In the genomic region with DNA sequence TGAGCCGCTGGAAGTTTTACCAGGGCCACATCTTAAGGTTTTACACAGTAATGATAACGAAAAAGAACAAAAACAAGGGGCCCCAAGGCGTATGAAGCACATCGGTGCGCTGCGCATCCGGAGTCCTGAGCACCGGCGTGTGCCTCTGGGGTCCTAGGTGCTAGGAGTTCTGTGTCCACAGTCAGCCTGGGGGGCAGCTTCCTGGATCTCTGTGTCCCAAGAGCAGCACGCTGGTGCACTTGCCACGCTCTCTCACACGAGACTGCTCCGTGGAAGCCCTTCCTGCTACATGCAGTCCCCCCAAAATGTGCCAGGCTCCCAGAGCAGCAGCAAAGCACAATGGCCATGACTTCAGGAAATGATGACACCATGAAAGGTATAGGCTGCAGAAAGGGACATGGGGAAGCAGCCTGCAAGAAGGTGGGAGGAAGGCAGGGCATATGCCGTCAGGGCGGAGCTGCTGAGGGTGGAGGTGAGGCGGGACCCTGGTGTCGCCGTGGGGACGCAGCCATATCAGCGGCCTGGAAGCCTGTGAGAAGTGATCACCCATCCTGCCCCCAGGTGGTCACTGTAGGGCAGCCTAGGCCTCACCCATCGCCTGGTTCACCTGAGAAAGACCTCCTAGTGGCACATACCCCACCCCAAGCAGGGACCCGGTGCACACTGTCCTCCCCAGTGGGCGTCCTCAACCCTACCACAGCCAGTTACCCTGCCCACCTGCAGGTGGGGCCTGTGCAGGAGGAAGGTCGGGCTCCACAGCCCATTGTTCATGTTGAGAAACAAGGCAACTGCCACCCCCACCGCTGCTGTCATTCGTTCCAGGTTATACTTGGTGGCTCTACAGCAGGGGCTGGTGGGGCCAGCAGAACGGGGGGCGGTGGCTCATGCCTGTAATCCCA, we compare ENCODE assay signal across 15 cellular contexts. TPM values are rescaled to one million over a fixed set of nuclear protein-coding genes. Genes with fewer than 3 reads are reported as not detected.
DNase-seq lines count a peak whose midpoint lies in the region; ATAC-seq, FAIRE-seq and TF ChIP-seq lines count a peak whose summit lies in the region.
"Had no signal": no experiment of that assay in that cellular context is flagged by ENCODE, and none has a peak within 500 bp of the region (broad histone marks: within the 10 kb centered on the region; RNA-seq: fewer than 3 reads in every experiment).

No MANE protein-coding gene starts in this region.

- H2AFZ ChIP-seq in SK-N-SH (ENCODE audit: low read depth) (no peak overlapping the region), HCT116 (ENCODE audit: low read depth, low read length, poor library complexity, severe bottlenecking) (no peak overlapping the region), H1 (ENCODE audit: low read length) (no peak overlapping the region), osteoblast (ENCODE audit: low read length) (no peak overlapping the region)
- H2AFZ ChIP-seq: parathyroid adenoma had no signal

- no peak overlapping the region for H2BK20ac ChIP-seq in H1 (ENCODE audit: low read length)

- TF ChIP-seq RAD21 in SK-N-SH (IDR thresholded peaks at IDR 0.05; ENCODE audit: low read length) (no peak), HCT116 (IDR thresholded peaks at IDR 0.05; ENCODE audit: low read depth) (no peak), H1 (IDR thresholded peaks at IDR 0.05 in 1 of 2, conservative IDR thresholded peaks at IDR 0.05 in 1 of 2; ENCODE audit: low read depth in 2 of 2, low read length in 2 of 2) (peak in 1 of 2 experiments; percentile 2; a peak in 1 of 4 replicates)

- H3K79me1 ChIP-seq in H1 (ENCODE audit: low read depth, low read length), result peaks cover 10% of the 10 kb centered on the region; the same call in 1 of the 2 replicates

- H3K9ac ChIP-seq in SK-N-SH (0 out of 2 replicates have a peak overlapping the region, but pooled peaks have one; percentile 24), HCT116 (ENCODE audit: low read length) (no peak overlapping the region), H1 (replicated peaks in 1 of 4; ENCODE audit: extremely low read depth in 1 of 4, low read depth in 3 of 4, low read length in 3 of 4) (no peak overlapping the region)
- H3K9ac ChIP-seq: parathyroid adenoma had no signal

- H3K4me3 ChIP-seq in SK-N-SH (ENCODE audit: low read depth in 2 of 2, low read length in 1 of 2) (no peak overlapping the region), HCT116 (replicated peaks in 1 of 2; ENCODE audit: low read depth in 1 of 2, low read length in 2 of 2) (no peak overlapping the region), H1 (ENCODE audit: extremely low read depth in 1 of 4, insufficient read depth in 2 of 4, low read depth in 3 of 4, low read length in 4 of 4) (no peak overlapping the region), osteoblast (ENCODE audit: insufficient read depth, low read length) (no peak overlapping the region)
- H3K4me3 ChIP-seq: cardiac muscle cell, upper lobe of left lung had no signal

- no peak overlapping the region for H3K14ac ChIP-seq in H1 (ENCODE audit: insufficient read length)

- H4K20me1 ChIP-seq in SK-N-SH (ENCODE audit: insufficient read depth) (0 out of 2 replicates have a peak, but pooled peaks cover 8% of the 10 kb centered on the region), HCT116 (ENCODE audit: insufficient read depth) (no peaks in the 10 kb centered on the region), H1 (replicated peaks in 1 of 2; ENCODE audit: control insufficient read depth in 1 of 2, insufficient read depth in 2 of 2, low read length in 2 of 2) (peaks cover 0 to 22% of the 10 kb centered on the region in 2 experiments), osteoblast (ENCODE audit: insufficient read depth, low read length) (peaks cover 6% of the 10 kb centered on the region)

- BruUV-seq in HCT116 (replicated peaks; lab: Mats Ljungman, UMichigan), result no TSS peak

- no peak overlapping the region for H3K23ac ChIP-seq in H1 (ENCODE audit: insufficient read length)

- intact Hi-C loops in HCT116 (cut with micrococcal nuclease), result loop anchor here (2.0 kb wide), 1 partner anchor 260 kb away; no protein-coding TSS in a partner anchor

- H2AK5ac ChIP-seq in H1 (ENCODE audit: low read depth, low read length), result no peak overlapping the region

- no peak for TF ChIP-seq EP300 in SK-N-SH (IDR thresholded peaks at IDR 0.05; ENCODE audit: borderline replicate concordance in 1 of 2, low read depth in 1 of 2, low read length in 1 of 2)
- TF ChIP-seq EP300 in H1 (IDR thresholded peaks at IDR 0.05; ENCODE audit: borderline replicate concordance in 1 of 2, low read depth in 2 of 2, low read length in 2 of 2), result no peak

- H3K56ac ChIP-seq in H1 (replicated peaks; ENCODE audit: insufficient read length, low read depth, low read length), result no peak overlapping the region

- ATAC-seq in SK-N-SH treated with all-trans-retinoic acid at 6 μM for 48 hours (no peak), HCT116 (peak; percentile 26; the same call in 1 of the 2 replicates)

- TF ChIP-seq POLR2A in HCT116 (IDR thresholded peaks at IDR 0.05; ENCODE audit: borderline replicate concordance, extremely low read depth, insufficient read depth, insufficient read length) (no peak), H1 (IDR thresholded peaks at IDR 0.05; ENCODE audit: control extremely low read depth in 1 of 2, low read depth in 2 of 2, low read length in 2 of 2) (no peak)

- POLR2A ChIA-PET in SK-N-SH (lab: Yijun Ruan, JAX) (no interaction called here), HCT116 (lab: Charles Lee) (no interaction called here), H1 (lab: Charles Lee; ENCODE audit: partially characterized antibody) (interaction anchor here (0.8 to 2.1 kb wide), 4 partner anchors 9 to 123 kb away, joined by 3 to 8 read pairs (median 4); no protein-coding TSS in a partner anchor)

- no peak for FAIRE-seq in H1 (lab: Jason Lieb, UNC)

- H3K79me2 ChIP-seq in SK-N-SH (ENCODE audit: insufficient read depth), result no peaks in the 10 kb centered on the region
- no peaks in the 10 kb centered on the region for H3K79me2 ChIP-seq in HCT116 (ENCODE audit: insufficient read depth, low read length)
- H3K79me2 ChIP-seq in H1 (ENCODE audit: control insufficient read depth in 1 of 2, insufficient read depth in 2 of 2, low read length in 2 of 2), result peaks cover 0 to 3% of the 10 kb centered on the region in 2 experiments; a peak in 1 of 4 replicates
- H3K79me2 ChIP-seq in osteoblast (ENCODE audit: insufficient read depth, low read length), result no peaks in the 10 kb centered on the region
- H3K79me2 ChIP-seq: parathyroid adenoma had no signal

- no peak overlapping the region for H2BK120ac ChIP-seq in H1 (replicated peaks; ENCODE audit: low read depth, low read length)

- H3K18ac ChIP-seq in H1 (ENCODE audit: extremely low read depth, low read length), result no peak overlapping the region

- H3F3A ChIP-seq in SK-N-SH (replicated peaks; ENCODE audit: insufficient read depth), result peaks cover 22% of the 10 kb centered on the region

- H3K4me2 ChIP-seq in SK-N-SH, result no peak overlapping the region
- H3K4me2 ChIP-seq in HCT116 (ENCODE audit: low read length), result no peak overlapping the region
- H3K4me2 ChIP-seq in H1 (ENCODE audit: insufficient read depth in 1 of 2, low read depth in 2 of 2, low read length in 2 of 2), result no peak overlapping the region
- no peak overlapping the region for H3K4me2 ChIP-seq in osteoblast (ENCODE audit: insufficient read depth, low read length)

- H3K9me3 ChIP-seq in SK-N-SH (no peaks in the 10 kb centered on the region), HCT116 (ENCODE audit: control insufficient read depth in 1 of 2, insufficient read depth in 1 of 2, low read depth in 1 of 2, low read length in 2 of 2) (peaks cover 0 to 3% of the 10 kb centered on the region in 2 experiments; a peak in 1 of 4 replicates), H1 (ENCODE audit: insufficient read depth in 2 of 2, low read depth in 1 of 2, low read length in 1 of 2) (peaks cover 9 to 10% of the 10 kb centered on the region in 2 experiments; a peak in 2 of 4 replicates), osteoblast (ENCODE audit: low read depth, low read length) (no peaks in the 10 kb centered on the region)
- H3K9me3 ChIP-seq: upper lobe of left lung had no signal

- CTCF ChIA-PET in SK-N-SH (lab: Yijun Ruan, JAX), result interaction anchor here (0.8 to 2.0 kb wide), 14 partner anchors 10 to 301 kb away, joined by 3 to 8 read pairs (median 4); no protein-coding TSS in a partner anchor
- CTCF ChIA-PET in HCT116 (lab: Charles Lee), result interaction anchor here (0.7 to 1.8 kb wide), 2 partner anchors 143 to 176 kb away, joined by 3 to 4 read pairs; no protein-coding TSS in a partner anchor
- CTCF ChIA-PET in H1 (lab: Charles Lee; ENCODE audit: partially characterized antibody), result interaction anchor here (0.8 to 5.6 kb wide), 28 partner anchors 11 to 220 kb away, joined by 3 to 47 read pairs (median 4); no protein-coding TSS in a partner anchor

- H3K36me3 ChIP-seq in SK-N-SH (replicated peaks in 1 of 2; ENCODE audit: control insufficient read depth in 1 of 2, insufficient read depth in 2 of 2, low read length in 1 of 2) (peaks cover 9 to 20% of the 10 kb centered on the region in 2 experiments), HCT116 (ENCODE audit: control insufficient read depth in 1 of 2, insufficient read depth in 2 of 2, low read length in 2 of 2) (peaks cover 7 to 28% of the 10 kb centered on the region in 2 experiments; a peak in 2 of 4 replicates), H1 (ENCODE audit: control insufficient read depth in 2 of 4, insufficient read depth in 4 of 4, low read length in 3 of 4) (peaks cover 20 to 77% (median 59%) of the 10 kb centered on the region in 4 experiments), osteoblast (ENCODE audit: insufficient read depth, low read length) (peaks cover 42% of the 10 kb centered on the region)

- no peak overlapping the region for H2BK15ac ChIP-seq in H1 (ENCODE audit: low read length)

- H4K5ac ChIP-seq in H1 (ENCODE audit: insufficient read length, low read depth, low read length), result no peak overlapping the region

- peak overlapping the region; percentile 65 for H4K8ac ChIP-seq in H1 (ENCODE audit: extremely low read depth, insufficient read depth, low read length)

- no peak for DNase-seq in SK-N-SH
- DNase-seq in HCT116 (ENCODE audit: low read depth, low spot score), result no peak
- no peak for DNase-seq in H1 (ENCODE audit: low read depth in 1 of 2, low spot score in 2 of 2)
- DNase-seq in osteoblast (ENCODE audit: insufficient read length, low spot score, missing footprints), result peak; percentile 72
- DNase-seq in GM19238 (ENCODE audit: insufficient read length, low spot score), result no peak
- no peak for DNase-seq in DMS53 (lab: John Stamatoyannopoulos, UW)
- DNase-seq in HuH-7.5 (ENCODE audit: low spot score), result no peak
- DNase-seq: activated CD4-positive, CD25-positive, alpha-beta regulatory T cell treated with anti-CD3 and anti-CD28 coated beads, Interleukin-2, amount 50 U/mL, for 72 hours; DMS79; effector memory CD4-positive, alpha-beta T cell; stimulated activated naive CD4-positive, alpha-beta T cell treated with Interleukin-2 at 50 U/mL for 16 hours had no signal

- H3K9me2 ChIP-seq in SK-N-SH (no peaks in the 10 kb centered on the region), HCT116 (ENCODE audit: insufficient read depth) (no peaks in the 10 kb centered on the region)

- H3K23me2 ChIP-seq in H1 (ENCODE audit: low read depth, low read length), result 0 out of 2 replicates have a peak, but pooled peaks cover 1% of the 10 kb centered on the region

- 91% methylated on average over 21 of the region's 28 CpGs for WGBS in SK-N-SH (ENCODE audit: low lambda C conversion rate)
- WGBS in H1 (ENCODE audit: extremely low coverage in 1 of 2, insufficient coverage in 1 of 2, insufficient read length in 1 of 2, insufficient replicate concordance in 2 of 2, low coverage in 1 of 2, low lambda C conversion rate in 2 of 2, missing lambda C conversion rate in 1 of 2), 2 experiments, result 93% methylated on average over 27 of the region's 28 CpGs; no CpG with 5 or more reads in 1 of the 2 experiments

- peak overlapping the region; percentile 16; the same call in 1 of the 2 replicates for H2BK5ac ChIP-seq in H1 (ENCODE audit: low read depth, low read length)

- H3K27ac ChIP-seq in SK-N-SH (ENCODE audit: low read depth in 2 of 2, low read length in 1 of 2), result peak overlapping the region in 1 of 2 experiments; percentile 87; a peak in 2 of 4 replicates
- no peak overlapping the region for H3K27ac ChIP-seq in HCT116 (ENCODE audit: low read depth, low read length)
- no peak overlapping the region for H3K27ac ChIP-seq in H1 (ENCODE audit: low read depth, low read length)
- no peak overlapping the region for H3K27ac ChIP-seq in osteoblast (ENCODE audit: low read depth, low read length)
- H3K27ac ChIP-seq: cardiac muscle cell, parathyroid adenoma, upper lobe of left lung had no signal

- H3K4me1 ChIP-seq in SK-N-SH (ENCODE audit: control insufficient read depth in 1 of 2, insufficient read depth in 2 of 2, low read depth in 1 of 2, low read length in 1 of 2) (peaks cover 0 to 8% of the 10 kb centered on the region in 2 experiments; a peak in 1 of 4 replicates), HCT116 (ENCODE audit: control insufficient read depth in 1 of 2, insufficient read depth in 2 of 2, low read length in 2 of 2) (no peaks in the 10 kb centered on the region), H1 (replicated peaks in 1 of 4; ENCODE audit: control insufficient read depth in 3 of 4, insufficient read depth in 4 of 4, low read length in 3 of 4) (no peaks in the 10 kb centered on the region), osteoblast (ENCODE audit: insufficient read depth, low read length) (no peaks in the 10 kb centered on the region)
- H3K4me1 ChIP-seq: parathyroid adenoma, upper lobe of left lung had no signal

- H3K27me3 ChIP-seq in SK-N-SH (ENCODE audit: insufficient read depth) (no peaks in the 10 kb centered on the region), HCT116 (ENCODE audit: insufficient read depth, low read length) (no peaks in the 10 kb centered on the region), H1 (replicated peaks in 1 of 4; ENCODE audit: control insufficient read depth in 3 of 4, extremely low read depth in 1 of 4, insufficient read depth in 3 of 4, low read length in 3 of 4) (no peaks in the 10 kb centered on the region; a peak in 1 of 7 replicates), osteoblast (ENCODE audit: insufficient read depth, low read length) (no peaks in the 10 kb centered on the region)
- H3K27me3 ChIP-seq: cardiac muscle cell, upper lobe of left lung had no signal

- no peak for TF ChIP-seq CTCF in SK-N-SH (IDR thresholded peaks at IDR 0.05)
- no peak for TF ChIP-seq CTCF in HCT116 (IDR thresholded peaks at IDR 0.05 in 2 of 3, conservative IDR thresholded peaks at IDR 0.05 in 1 of 3; ENCODE audit: borderline replicate concordance in 1 of 3, insufficient read depth in 1 of 3, low read depth in 2 of 3, low read length in 2 of 3)
- peak in 1 of 3 experiments; percentile 17; a peak in 1 of 4 replicates for TF ChIP-seq CTCF in H1 (IDR thresholded peaks at IDR 0.05; ENCODE audit: control extremely low read depth in 1 of 3, insufficient read depth in 1 of 3, low read depth in 1 of 3, low read length in 3 of 3)
- TF ChIP-seq CTCF in osteoblast (IDR thresholded peaks at IDR 0.05; ENCODE audit: extremely low read depth, low read depth, low read length), result no peak

- no peak overlapping the region for H3K4ac ChIP-seq in H1 (replicated peaks; ENCODE audit: insufficient read length, low read depth, low read length)

- RAD21 ChIA-PET in HCT116 (lab: Charles Lee; ENCODE audit: low non-redundant PET in 1 of 2, low total read pairs in 2 of 2, uncharacterized antibody in 2 of 2, unreplicated experiment in 2 of 2), result no interaction called here

- H2BK12ac ChIP-seq in H1 (ENCODE audit: low read depth, low read length), result no peak overlapping the region

- H4K91ac ChIP-seq in H1 (replicated peaks; ENCODE audit: insufficient read length, low read length), result no peak overlapping the region

RNA-seq across cellular contexts. Expression of a gene that starts 23.6 kb away (rescaled TPM):
- polyA plus RNA-seq in SK-N-SH (2012; rRNA removed), result not detected in 2 replicates
- not detected in 2 replicates for polyA plus RNA-seq in SK-N-SH (2012; cell fraction: cytosol; rRNA removed)
- polyA plus RNA-seq in SK-N-SH (2012; cell fraction: nucleus; rRNA removed), result not detected in 2 replicates
- total RNA-seq in HCT116 (2021; ENCODE audit: unreplicated experiment), result not detected
- polyA plus RNA-seq in HCT116 (2012), result 0.04 TPM in 1 of 2 replicates, not detected in the other
- total RNA-seq in H1 (2021; fragmentation: NEBNext Ultra II Directional; extraction: Animal tissue kit (Norgen Biotek cat#: 25700)), result 0.46 and 0.48 TPM in 2 replicates
- polyA plus RNA-seq in H1 (2011; rRNA removed), result 0.86 and 0.91 TPM in 2 replicates
- 0.57 TPM for polyA plus RNA-seq in H1 (2011; cell fraction: cytosol; rRNA removed)
- polyA plus RNA-seq in H1 (2011; cell fraction: nucleus; rRNA removed), result 1.9 TPM
- 0.55 to 0.88 TPM (median 0.75 TPM) in 4 replicates for polyA plus RNA-seq in H1 (2012, experiment 1 of 2)
- 0.58 TPM for polyA plus RNA-seq in H1 (2012, experiment 2 of 2)
- 0.77 TPM for polyA plus RNA-seq in H1 (2013, experiment 1 of 2)
- 0.94 TPM for polyA plus RNA-seq in H1 (2013, experiment 2 of 2)
- polyA minus RNA-seq in H1 (2011; rRNA and poly(A)+ RNA removed), result 1.0 and 1.1 TPM in 2 replicates
- 0.44 TPM for polyA minus RNA-seq in H1 (2011; cell fraction: cytosol; rRNA and poly(A)+ RNA removed)
- 0.50 TPM for polyA minus RNA-seq in H1 (2011; cell fraction: nucleus; rRNA and poly(A)+ RNA removed)
- total RNA-seq in osteoblast, result not detected in 2 replicates
- total RNA-seq: cardiac muscle cell had no signal
- polyA plus RNA-seq: cardiac muscle cell had no signal

RNA-seq across cellular contexts. Expression of a gene that starts 54.9 kb away (rescaled TPM):
- polyA plus RNA-seq in SK-N-SH (2012; rRNA removed), result 32.5 and 42.3 TPM in 2 replicates
- polyA plus RNA-seq in SK-N-SH (2012; cell fraction: cytosol; rRNA removed), result 30.1 and 38.3 TPM in 2 replicates
- 54.3 and 65.1 TPM in 2 replicates for polyA plus RNA-seq in SK-N-SH (2012; cell fraction: nucleus; rRNA removed)
- total RNA-seq in HCT116 (2021; ENCODE audit: unreplicated experiment), result 75.0 TPM
- polyA plus RNA-seq in HCT116 (2012), result 33.5 and 34.7 TPM in 2 replicates
- total RNA-seq in H1 (2021; fragmentation: NEBNext Ultra II Directional; extraction: Animal tissue kit (Norgen Biotek cat#: 25700)), result 260 and 266 TPM in 2 replicates
- 107 and 168 TPM in 2 replicates for polyA plus RNA-seq in H1 (2011; rRNA removed)
- polyA plus RNA-seq in H1 (2011; cell fraction: cytosol; rRNA removed), result 145 TPM
- 161 TPM for polyA plus RNA-seq in H1 (2011; cell fraction: nucleus; rRNA removed)
- 129 to 148 TPM (median 136 TPM) in 4 replicates for polyA plus RNA-seq in H1 (2012, experiment 1 of 2)
- 146 TPM for polyA plus RNA-seq in H1 (2012, experiment 2 of 2)
- polyA plus RNA-seq in H1 (2013, experiment 1 of 2), result 245 TPM
- polyA plus RNA-seq in H1 (2013, experiment 2 of 2), result 311 TPM
- polyA minus RNA-seq in H1 (2011; rRNA and poly(A)+ RNA removed), result 76.4 and 90.5 TPM in 2 replicates
- 92.9 TPM for polyA minus RNA-seq in H1 (2011; cell fraction: cytosol; rRNA and poly(A)+ RNA removed)
- polyA minus RNA-seq in H1 (2011; cell fraction: nucleus; rRNA and poly(A)+ RNA removed), result 64.8 TPM
- total RNA-seq in osteoblast, result 11.6 and 15.6 TPM in 2 replicates
